ENCODE assay signal across 1 cellular context in the genomic region with DNA sequence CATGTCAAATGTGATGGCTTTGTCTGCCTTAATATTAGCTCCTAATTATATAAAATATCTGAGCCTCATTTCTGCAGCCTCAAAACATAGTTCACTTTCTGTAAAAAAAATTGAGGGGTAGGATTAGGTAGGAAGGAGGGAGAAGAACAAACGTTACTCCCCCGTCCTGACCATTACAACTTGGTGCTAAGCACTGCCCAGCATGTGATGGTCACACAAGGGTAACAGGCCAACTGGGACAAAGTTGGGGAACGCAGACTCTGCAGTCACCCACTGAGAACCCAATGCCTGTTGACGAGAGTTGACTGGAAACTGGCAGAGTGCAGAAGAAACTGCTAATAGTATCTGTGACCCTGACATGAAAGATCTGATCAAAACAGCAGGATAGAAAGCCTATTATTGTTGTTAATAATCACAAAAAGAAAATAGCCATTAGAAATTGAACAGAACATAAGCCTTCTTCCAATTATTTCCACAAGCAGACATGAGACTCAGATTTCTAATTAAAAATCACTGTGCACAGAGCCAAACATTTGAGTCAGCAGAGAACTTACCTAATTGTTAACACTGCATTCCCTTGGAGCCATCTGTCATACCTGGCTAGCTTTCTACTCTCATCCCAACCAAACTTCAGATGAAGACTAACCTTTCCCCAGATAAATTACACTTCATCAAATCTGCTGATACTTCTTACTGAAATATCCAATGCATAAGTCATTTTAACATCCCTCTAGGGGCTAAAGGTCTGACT.
TF ChIP-seq lines count a peak whose summit lies in the region.

No MANE protein-coding gene starts in this region.

TF ChIP-seq in K562, 482 proteins besides CTCF, POLR2A, EP300 and RAD21 (continues in another document):
- TF ChIP-seq RAD51 (IDR thresholded peaks at IDR 0.05; ENCODE audit: borderline replicate concordance, low read depth) (no peak), XRCC5 (IDR thresholded peaks at IDR 0.05; ENCODE audit: low read depth, low read length) (no peak), ZNF311 (CRISPR knock-in tag; IDR thresholded peaks at IDR 0.05) (no peak), SUPT5H (IDR thresholded peaks at IDR 0.05) (no peak), HCFC1 (IDR thresholded peaks at IDR 0.05; ENCODE audit: low read depth, low read length) (no peak), MAFG (tag; conservative IDR thresholded peaks at IDR 0.05) (no peak), SIRT6 (IDR thresholded peaks at IDR 0.05; ENCODE audit: low read depth, low read length) (no peak), SRSF1 (IDR thresholded peaks at IDR 0.05; ENCODE audit: low read depth, low read length) (no peak), HEY1 (CRISPR knock-in tag; IDR thresholded peaks at IDR 0.05; ENCODE audit: borderline replicate concordance) (no peak), HDAC6 (IDR thresholded peaks at IDR 0.05; ENCODE audit: low read depth, low read length) (no peak), ZNF174 (CRISPR knock-in tag; IDR thresholded peaks at IDR 0.05) (0 out of 2 replicates have a peak, but pooled peaks have one; percentile 47), ZNF57 (CRISPR knock-in tag; IDR thresholded peaks at IDR 0.05) (no peak), CXXC5 (CRISPR knock-in tag; IDR thresholded peaks at IDR 0.05) (peak; percentile 32; the same call in 1 of the 2 replicates), SRF (CRISPR knock-in tag; IDR thresholded peaks at IDR 0.05) (no peak), SMAD1 (IDR thresholded peaks at IDR 0.05; ENCODE audit: low read depth, low read length, partially characterized antibody) (no peak), ZNF696 (CRISPR knock-in tag; conservative IDR thresholded peaks at IDR 0.05) (no peak), HDAC3 (IDR thresholded peaks at IDR 0.05; ENCODE audit: borderline replicate concordance, partially characterized antibody) (no peak), ZNF778 (CRISPR knock-in tag; IDR thresholded peaks at IDR 0.05) (no peak), MYC (IDR thresholded peaks at IDR 0.05; ENCODE audit: low read depth, low read length) (no peak), MYC (CRISPR knock-in tag; IDR thresholded peaks at IDR 0.05; ENCODE audit: borderline replicate concordance, low read depth) (no peak), TEAD4 (IDR thresholded peaks at IDR 0.05; ENCODE audit: low read length) (no peak), TEAD4 (CRISPR knock-in tag; IDR thresholded peaks at IDR 0.05; ENCODE audit: borderline replicate concordance) (no peak), PHB (CRISPR knock-in tag; IDR thresholded peaks at IDR 0.05) (no peak), ZNF274 (IDR thresholded peaks at IDR 0.05; ENCODE audit: borderline replicate concordance, low read depth, low read length) (no peak), STAG1 (CRISPR knock-in tag; IDR thresholded peaks at IDR 0.05; ENCODE audit: borderline replicate concordance) (no peak), ZNF24 (IDR thresholded peaks at IDR 0.05) (no peak), CBFB (CRISPR knock-in tag; IDR thresholded peaks at IDR 0.05) (no peak), EP400 (IDR thresholded peaks at IDR 0.05) (no peak), SP1 (CRISPR knock-in tag; IDR thresholded peaks at IDR 0.05) (no peak)
- TF ChIP-seq, protein P1, sequence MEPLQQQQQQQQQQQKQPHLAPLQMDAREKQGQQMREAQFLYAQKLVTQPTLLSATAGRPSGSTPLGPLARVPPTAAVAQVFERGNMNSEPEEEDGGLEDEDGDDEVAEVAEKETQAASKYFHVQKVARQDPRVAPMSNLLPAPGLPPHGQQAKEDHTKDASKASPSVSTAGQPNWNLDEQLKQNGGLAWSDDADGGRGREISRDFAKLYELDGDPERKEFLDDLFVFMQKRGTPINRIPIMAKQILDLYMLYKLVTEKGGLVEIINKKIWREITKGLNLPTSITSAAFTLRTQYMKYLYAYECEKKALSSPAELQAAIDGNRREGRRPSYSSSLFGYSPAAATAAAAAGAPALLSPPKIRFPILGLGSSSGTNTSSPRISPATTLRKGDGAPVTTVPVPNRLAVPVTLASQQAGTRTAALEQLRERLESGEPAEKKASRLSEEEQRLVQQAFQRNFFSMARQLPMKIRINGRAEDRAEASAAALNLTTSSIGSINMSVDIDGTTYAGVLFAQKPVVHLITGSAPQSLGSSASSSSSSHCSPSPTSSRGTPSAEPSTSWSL (CRISPR knock-in tag; IDR thresholded peaks at IDR 0.05; ENCODE audit: borderline replicate concordance) = no peak
- TF ChIP-seq, protein P2, sequence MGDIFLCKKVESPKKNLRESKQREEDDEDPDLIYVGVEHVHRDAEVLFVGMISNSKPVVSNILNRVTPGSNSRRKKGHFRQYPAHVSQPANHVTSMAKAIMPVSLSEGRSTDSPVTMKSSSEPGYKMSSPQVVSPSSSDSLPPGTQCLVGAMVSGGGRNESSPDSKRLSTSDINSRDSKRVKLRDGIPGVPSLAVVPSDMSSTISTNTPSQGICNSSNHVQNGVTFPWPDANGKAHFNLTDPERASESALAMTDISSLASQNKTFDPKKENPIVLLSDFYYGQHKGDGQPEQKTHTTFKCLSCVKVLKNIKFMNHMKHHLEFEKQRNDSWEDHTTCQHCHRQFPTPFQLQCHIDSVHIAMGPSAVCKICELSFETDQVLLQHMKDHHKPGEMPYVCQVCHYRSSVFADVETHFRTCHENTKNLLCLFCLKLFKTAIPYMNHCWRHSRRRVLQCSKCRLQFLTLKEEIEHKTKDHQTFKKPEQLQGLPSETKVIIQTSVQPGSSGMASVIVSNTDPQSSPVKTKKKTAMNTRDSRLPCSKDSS (IDR thresholded peaks at IDR 0.05; ENCODE audit: low read depth, partially characterized antibody) = no peak
- TF ChIP-seq, protein P3, sequence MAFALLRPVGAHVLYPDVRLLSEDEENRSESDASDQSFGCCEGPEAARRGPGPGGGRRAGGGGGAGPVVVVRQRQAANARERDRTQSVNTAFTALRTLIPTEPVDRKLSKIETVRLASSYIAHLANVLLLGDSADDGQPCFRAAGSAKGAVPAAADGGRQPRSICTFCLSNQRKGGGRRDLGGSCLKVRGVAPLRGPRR (CRISPR knock-in tag; IDR thresholded peaks at IDR 0.05) = 0 out of 2 replicates have a peak, but pooled peaks have one; percentile 42
- TF ChIP-seq, protein P4, sequence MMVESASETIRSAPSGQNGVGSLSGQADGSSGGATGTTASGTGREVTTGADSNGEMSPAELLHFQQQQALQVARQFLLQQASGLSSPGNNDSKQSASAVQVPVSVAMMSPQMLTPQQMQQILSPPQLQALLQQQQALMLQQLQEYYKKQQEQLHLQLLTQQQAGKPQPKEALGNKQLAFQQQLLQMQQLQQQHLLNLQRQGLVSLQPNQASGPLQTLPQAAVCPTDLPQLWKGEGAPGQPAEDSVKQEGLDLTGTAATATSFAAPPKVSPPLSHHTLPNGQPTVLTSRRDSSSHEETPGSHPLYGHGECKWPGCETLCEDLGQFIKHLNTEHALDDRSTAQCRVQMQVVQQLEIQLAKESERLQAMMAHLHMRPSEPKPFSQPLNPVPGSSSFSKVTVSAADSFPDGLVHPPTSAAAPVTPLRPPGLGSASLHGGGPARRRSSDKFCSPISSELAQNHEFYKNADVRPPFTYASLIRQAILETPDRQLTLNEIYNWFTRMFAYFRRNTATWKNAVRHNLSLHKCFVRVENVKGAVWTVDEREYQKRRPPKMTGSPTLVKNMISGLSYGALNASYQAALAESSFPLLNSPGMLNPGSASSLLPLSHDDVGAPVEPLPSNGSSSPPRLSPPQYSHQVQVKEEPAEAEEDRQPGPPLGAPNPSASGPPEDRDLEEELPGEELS (CRISPR knock-in tag; IDR thresholded peaks at IDR 0.05; ENCODE audit: borderline replicate concordance) = no peak
- TF ChIP-seq, protein P5, sequence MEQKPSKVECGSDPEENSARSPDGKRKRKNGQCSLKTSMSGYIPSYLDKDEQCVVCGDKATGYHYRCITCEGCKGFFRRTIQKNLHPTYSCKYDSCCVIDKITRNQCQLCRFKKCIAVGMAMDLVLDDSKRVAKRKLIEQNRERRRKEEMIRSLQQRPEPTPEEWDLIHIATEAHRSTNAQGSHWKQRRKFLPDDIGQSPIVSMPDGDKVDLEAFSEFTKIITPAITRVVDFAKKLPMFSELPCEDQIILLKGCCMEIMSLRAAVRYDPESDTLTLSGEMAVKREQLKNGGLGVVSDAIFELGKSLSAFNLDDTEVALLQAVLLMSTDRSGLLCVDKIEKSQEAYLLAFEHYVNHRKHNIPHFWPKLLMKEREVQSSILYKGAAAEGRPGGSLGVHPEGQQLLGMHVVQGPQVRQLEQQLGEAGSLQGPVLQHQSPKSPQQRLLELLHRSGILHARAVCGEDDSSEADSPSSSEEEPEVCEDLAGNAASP (IDR thresholded peaks at IDR 0.05) = no peak
- TF ChIP-seq, protein P6, sequence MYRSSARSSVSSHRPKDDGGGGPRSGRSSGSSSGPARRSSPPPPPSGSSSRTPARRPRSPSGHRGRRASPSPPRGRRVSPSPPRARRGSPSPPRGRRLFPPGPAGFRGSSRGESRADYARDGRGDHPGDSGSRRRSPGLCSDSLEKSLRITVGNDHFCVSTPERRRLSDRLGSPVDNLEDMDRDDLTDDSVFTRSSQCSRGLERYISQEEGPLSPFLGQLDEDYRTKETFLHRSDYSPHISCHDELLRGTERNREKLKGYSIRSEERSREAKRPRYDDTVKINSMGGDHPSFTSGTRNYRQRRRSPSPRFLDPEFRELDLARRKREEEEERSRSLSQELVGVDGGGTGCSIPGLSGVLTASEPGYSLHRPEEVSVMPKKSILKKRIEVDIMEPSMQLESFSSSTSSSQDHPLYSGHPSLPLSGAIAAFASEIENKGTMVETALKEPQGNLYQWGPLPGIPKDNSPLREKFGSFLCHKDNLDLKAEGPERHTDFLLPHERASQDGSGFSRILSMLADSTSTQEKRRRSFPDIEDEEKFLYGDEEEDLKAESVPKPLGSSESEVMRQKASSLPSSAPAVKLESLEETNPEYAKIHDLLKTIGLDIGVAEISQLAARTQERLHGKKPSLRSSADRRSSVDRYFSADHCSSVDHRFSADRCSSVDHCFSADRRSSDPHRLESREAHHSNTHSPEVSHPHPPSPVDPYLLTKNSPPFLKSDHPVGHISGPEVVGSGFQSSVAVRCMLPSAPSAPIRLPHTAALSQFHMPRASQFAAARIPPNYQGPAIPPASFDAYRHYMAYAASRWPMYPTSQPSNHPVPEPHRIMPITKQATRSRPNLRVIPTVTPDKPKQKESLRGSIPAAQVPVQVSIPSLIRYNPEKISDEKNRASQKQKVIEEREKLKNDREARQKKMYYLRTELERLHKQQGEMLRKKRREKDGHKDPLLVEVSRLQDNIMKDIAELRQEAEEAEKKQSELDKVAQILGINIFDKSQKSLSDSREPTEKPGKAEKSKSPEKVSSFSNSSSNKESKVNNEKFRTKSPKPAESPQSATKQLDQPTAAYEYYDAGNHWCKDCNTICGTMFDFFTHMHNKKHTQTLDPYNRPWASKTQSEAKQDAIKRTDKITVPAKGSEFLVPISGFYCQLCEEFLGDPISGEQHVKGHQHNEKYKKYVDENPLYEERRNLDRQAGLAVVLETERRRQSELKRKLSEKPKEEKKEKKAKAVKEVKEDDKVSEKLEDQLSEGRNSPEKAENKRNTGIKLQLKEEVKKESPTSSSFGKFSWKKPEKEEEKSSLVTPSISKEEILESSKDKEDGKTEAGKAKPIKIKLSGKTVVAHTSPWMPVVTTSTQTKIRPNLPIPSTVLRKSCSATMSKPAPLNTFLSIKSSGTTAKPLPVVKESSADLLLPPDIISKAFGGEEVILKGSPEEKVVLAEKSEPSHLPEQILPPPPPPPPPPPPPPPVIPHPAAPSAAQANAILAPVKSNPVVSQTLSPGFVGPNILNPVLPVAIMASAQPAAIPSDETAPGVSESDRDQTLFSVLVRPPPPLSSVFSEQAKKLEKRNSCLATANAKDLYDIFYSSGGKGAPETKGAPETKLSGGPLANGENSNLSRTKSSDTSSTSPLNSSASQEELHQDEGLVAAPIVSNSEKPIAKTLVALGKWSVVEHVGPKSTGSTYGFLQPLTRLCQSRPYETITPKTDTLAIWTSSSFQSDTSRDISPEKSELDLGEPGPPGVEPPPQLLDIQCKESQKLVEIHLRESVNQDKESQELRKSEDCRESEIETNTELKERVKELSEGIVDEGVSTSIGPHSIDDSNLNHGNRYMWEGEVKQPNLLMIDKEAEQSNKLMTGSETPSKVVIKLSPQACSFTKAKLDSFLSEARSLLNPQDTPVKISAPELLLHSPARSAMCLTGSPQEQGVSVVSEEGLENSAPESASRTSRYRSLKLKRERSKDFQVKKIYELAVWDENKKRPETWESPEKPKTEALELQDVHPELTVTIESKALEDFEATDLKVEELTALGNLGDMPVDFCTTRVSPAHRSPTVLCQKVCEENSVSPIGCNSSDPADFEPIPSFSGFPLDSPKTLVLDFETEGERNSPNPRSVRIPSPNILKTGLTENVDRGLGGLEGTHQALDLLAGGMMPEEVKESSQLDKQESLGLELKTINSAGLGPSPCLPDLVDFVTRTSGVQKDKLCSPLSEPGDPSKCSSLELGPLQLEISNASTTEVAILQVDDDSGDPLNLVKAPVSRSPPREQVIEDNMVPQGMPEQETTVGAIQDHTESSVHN (IDR thresholded peaks at IDR 0.05; ENCODE audit: borderline replicate concordance in 1 of 2, low read depth in 1 of 2) = no peak
- TF ChIP-seq, protein P7, sequence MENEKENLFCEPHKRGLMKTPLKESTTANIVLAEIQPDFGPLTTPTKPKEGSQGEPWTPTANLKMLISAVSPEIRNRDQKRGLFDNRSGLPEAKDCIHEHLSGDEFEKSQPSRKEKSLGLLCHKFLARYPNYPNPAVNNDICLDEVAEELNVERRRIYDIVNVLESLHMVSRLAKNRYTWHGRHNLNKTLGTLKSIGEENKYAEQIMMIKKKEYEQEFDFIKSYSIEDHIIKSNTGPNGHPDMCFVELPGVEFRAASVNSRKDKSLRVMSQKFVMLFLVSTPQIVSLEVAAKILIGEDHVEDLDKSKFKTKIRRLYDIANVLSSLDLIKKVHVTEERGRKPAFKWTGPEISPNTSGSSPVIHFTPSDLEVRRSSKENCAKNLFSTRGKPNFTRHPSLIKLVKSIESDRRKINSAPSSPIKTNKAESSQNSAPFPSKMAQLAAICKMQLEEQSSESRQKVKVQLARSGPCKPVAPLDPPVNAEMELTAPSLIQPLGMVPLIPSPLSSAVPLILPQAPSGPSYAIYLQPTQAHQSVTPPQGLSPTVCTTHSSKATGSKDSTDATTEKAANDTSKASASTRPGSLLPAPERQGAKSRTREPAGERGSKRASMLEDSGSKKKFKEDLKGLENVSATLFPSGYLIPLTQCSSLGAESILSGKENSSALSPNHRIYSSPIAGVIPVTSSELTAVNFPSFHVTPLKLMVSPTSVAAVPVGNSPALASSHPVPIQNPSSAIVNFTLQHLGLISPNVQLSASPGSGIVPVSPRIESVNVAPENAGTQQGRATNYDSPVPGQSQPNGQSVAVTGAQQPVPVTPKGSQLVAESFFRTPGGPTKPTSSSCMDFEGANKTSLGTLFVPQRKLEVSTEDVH (IDR thresholded peaks at IDR 0.05; ENCODE audit: low read depth, partially characterized antibody) = no peak
- TF ChIP-seq, protein P8, sequence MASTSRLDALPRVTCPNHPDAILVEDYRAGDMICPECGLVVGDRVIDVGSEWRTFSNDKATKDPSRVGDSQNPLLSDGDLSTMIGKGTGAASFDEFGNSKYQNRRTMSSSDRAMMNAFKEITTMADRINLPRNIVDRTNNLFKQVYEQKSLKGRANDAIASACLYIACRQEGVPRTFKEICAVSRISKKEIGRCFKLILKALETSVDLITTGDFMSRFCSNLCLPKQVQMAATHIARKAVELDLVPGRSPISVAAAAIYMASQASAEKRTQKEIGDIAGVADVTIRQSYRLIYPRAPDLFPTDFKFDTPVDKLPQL (IDR thresholded peaks at IDR 0.05; ENCODE audit: extremely low read depth, insufficient read length) = no peak
- TF ChIP-seq, protein P9, sequence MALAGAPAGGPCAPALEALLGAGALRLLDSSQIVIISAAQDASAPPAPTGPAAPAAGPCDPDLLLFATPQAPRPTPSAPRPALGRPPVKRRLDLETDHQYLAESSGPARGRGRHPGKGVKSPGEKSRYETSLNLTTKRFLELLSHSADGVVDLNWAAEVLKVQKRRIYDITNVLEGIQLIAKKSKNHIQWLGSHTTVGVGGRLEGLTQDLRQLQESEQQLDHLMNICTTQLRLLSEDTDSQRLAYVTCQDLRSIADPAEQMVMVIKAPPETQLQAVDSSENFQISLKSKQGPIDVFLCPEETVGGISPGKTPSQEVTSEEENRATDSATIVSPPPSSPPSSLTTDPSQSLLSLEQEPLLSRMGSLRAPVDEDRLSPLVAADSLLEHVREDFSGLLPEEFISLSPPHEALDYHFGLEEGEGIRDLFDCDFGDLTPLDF (CRISPR knock-in tag; IDR thresholded peaks at IDR 0.05) = no peak
